In genomic region chr1:2275796-2276536, GRCh38 we compare ENCODE assay signal across 8 cellular contexts. TPM values are rescaled to one million over a fixed set of nuclear protein-coding genes. Genes with fewer than 3 reads are reported as not detected.
DNase-seq lines count a peak whose midpoint lies in the region; FAIRE-seq and TF ChIP-seq lines count a peak whose summit lies in the region.

No MANE protein-coding gene starts in this region.

- H3K36me3 ChIP-seq in breast epithelium (no peaks in the 10 kb centered on the region), mammary epithelial cell (ENCODE audit: insufficient read depth, low read length) (peaks cover 2% of the 10 kb centered on the region), bronchial epithelial cell (ENCODE audit: control insufficient read depth, insufficient read depth, low read length) (peaks cover 5% of the 10 kb centered on the region), mesodermal cell (ENCODE audit: control insufficient read depth, insufficient read depth, low read length) (peaks cover 48% of the 10 kb centered on the region), uterus (no peaks in the 10 kb centered on the region), HAP-1 (replicated peaks) (peaks cover 6% of the 10 kb centered on the region)

- H3K4me3 ChIP-seq in breast epithelium (peak overlapping the region in 1 of 3 donors; percentile 16), mammary epithelial cell (replicated peaks in 1 of 3; ENCODE audit: insufficient read depth in 1 of 3, low read depth in 2 of 3, low read length in 3 of 3) (no peak overlapping the region), bronchial epithelial cell (ENCODE audit: low read depth, low read length) (no peak overlapping the region), mesodermal cell (ENCODE audit: extremely low read depth, insufficient read depth, low read length, poor library complexity, severe bottlenecking) (no peak overlapping the region), uterus (no peak overlapping the region), HAP-1 (no peak overlapping the region)

- no TSS peak for BruUV-seq in mammary epithelial cell (replicated peaks; lab: Mats Ljungman, UMichigan)

- H3K27ac ChIP-seq in breast epithelium (peak overlapping the region; percentile 49 to 86), mammary epithelial cell (ENCODE audit: insufficient read depth, low read depth, low read length) (no peak overlapping the region), mesodermal cell (ENCODE audit: low read depth, low read length, severe bottlenecking) (peak overlapping the region; percentile 36), uterus (peak overlapping the region; percentile 58 to 71)

- no peaks in the 10 kb centered on the region for H4K20me1 ChIP-seq in mammary epithelial cell (ENCODE audit: insufficient read depth, low read length)

- H3K4me1 ChIP-seq in breast epithelium (peaks cover 37 to 45% of the 10 kb centered on the region in 2 donors), mammary epithelial cell (ENCODE audit: insufficient read depth, low read length) (peaks cover 32% of the 10 kb centered on the region), mesodermal cell (ENCODE audit: control insufficient read depth, insufficient read depth, low read length, poor library complexity, severe bottlenecking) (peaks cover 65% of the 10 kb centered on the region), uterus (peaks cover 4 to 71% of the 10 kb centered on the region in 2 donors), HAP-1 (peaks cover 16% of the 10 kb centered on the region)

- no peaks in the 10 kb centered on the region for H3K9me3 ChIP-seq in breast epithelium
- H3K9me3 ChIP-seq in mammary epithelial cell (replicated peaks; ENCODE audit: insufficient read depth, low read length), result no peaks in the 10 kb centered on the region
- H3K9me3 ChIP-seq in mesodermal cell (ENCODE audit: control insufficient read depth, low read length), result no peaks in the 10 kb centered on the region
- H3K9me3 ChIP-seq in uterus, result no peaks in the 10 kb centered on the region
- H3K9me3 ChIP-seq in HAP-1, result no peaks in the 10 kb centered on the region

- no peak for DNase-seq in breast epithelium (ENCODE audit: low spot score in 2 of 2)
- no peak for DNase-seq in mammary epithelial cell
- DNase-seq in bronchial epithelial cell (ENCODE audit: low read depth), result peak; percentile 22
- DNase-seq in uterus, result peak in 1 of 2 donors; percentile 29
- no peak for DNase-seq in NCI-H2227 (lab: John Stamatoyannopoulos, UW; ENCODE audit: unreplicated experiment)
- DNase-seq in SW480 (ENCODE audit: low spot score), result no peak
- no peak for DNase-seq in HAP-1 (ENCODE audit: low spot score in 2 of 2)

- in situ Hi-C loops in mammary epithelial cell (cut with MboI; ENCODE audit: low sequenced_read_pairs in 2 of 2) (no loop called here), HAP-1 (cut with MboI; ENCODE audit: low sequenced_read_pairs) (no loop called here)

- peaks cover 93% of the 10 kb centered on the region for H3K79me2 ChIP-seq in mammary epithelial cell (ENCODE audit: insufficient read depth, low read length)

- H3K27me3 ChIP-seq in breast epithelium (no peaks in the 10 kb centered on the region), mammary epithelial cell (ENCODE audit: insufficient read depth, low read length) (no peaks in the 10 kb centered on the region), bronchial epithelial cell (ENCODE audit: control insufficient read depth, insufficient read depth, low read length) (no peaks in the 10 kb centered on the region), uterus (no peaks in the 10 kb centered on the region), HAP-1 (ENCODE audit: low read depth) (no peaks in the 10 kb centered on the region)

- CTCF ChIA-PET in mammary epithelial cell (lab: Charles Lee; ENCODE audit: low non-redundant PET), result no interaction called here

- FAIRE-seq in bronchial epithelial cell (lab: Jason Lieb, UNC), result no peak

- intact Hi-C loops in breast epithelium (cut with DNase I; ENCODE audit: low total_unique reads) (no loop called here), mammary epithelial cell (cut with micrococcal nuclease) (no loop called here), uterus (cut with DNase I; ENCODE audit: low total_unique reads) (no loop called here)

- TF ChIP-seq CTCF in breast epithelium (IDR thresholded peaks at IDR 0.05), result no peak
- no peak for TF ChIP-seq CTCF in mammary epithelial cell (conservative IDR thresholded peaks at IDR 0.05 in 1 of 2, IDR thresholded peaks at IDR 0.05 in 1 of 2; ENCODE audit: extremely low read depth in 1 of 2, insufficient read depth in 1 of 2, low read depth in 1 of 2, low read length in 2 of 2)
- peak; percentile 13 for TF ChIP-seq CTCF in bronchial epithelial cell (IDR thresholded peaks at IDR 0.05; ENCODE audit: insufficient read depth, low read length, severe bottlenecking)
- TF ChIP-seq CTCF in uterus (IDR thresholded peaks at IDR 0.05), result no peak

- WGBS in mammary epithelial cell (ENCODE audit: low coverage, missing lambda C conversion rate), result 45% methylated on average over 8 of the region's 14 CpGs
- 70 to 80% methylated on average over 8 to 13 of the region's 14 CpGs for WGBS in mesodermal cell (ENCODE audit: insufficient coverage in 2 of 2), 2 experiments

- dilution Hi-C loops in mammary epithelial cell (cut with HindIII; ENCODE audit: low sequenced_read_pairs), result no loop called here

- H3K9ac ChIP-seq in mammary epithelial cell (ENCODE audit: insufficient read depth, low read length), result no peak overlapping the region

- H3K4me2 ChIP-seq in mammary epithelial cell (ENCODE audit: insufficient read depth, low read depth, low read length), result no peak overlapping the region

- no peak overlapping the region for H2AFZ ChIP-seq in mammary epithelial cell (ENCODE audit: low read depth, low read length)

- TF ChIP-seq POLR2A in breast epithelium (IDR thresholded peaks at IDR 0.05), result no peak
- TF ChIP-seq POLR2A in uterus (IDR thresholded peaks at IDR 0.05), result no peak

RNA-seq across cellular contexts. Expression of gene SKI, which starts 47.8 kb away (rescaled TPM):
- total RNA-seq in breast epithelium (10 to 100 TPM; 22.1 to 33.8 (median 26.7) TPM), mammary epithelial cell (10 to 100 TPM; 27.2 to 47.8 TPM), bronchial epithelial cell (8.4 and 9.2 TPM in 2 replicates), uterus (100 to 1,000 TPM in 1 of 4 donors, 10 to 100 TPM in 3; 22.8 to 148 (median 34.9) TPM)
- polyA plus RNA-seq in mammary epithelial cell, result 10.5 TPM
- polyA minus RNA-seq in mammary epithelial cell, result 34.8 TPM
- 38.8 TPM for polyA plus RNA-seq in mesodermal cell (2013, experiment 1 of 2)
- polyA plus RNA-seq in mesodermal cell (2013, experiment 2 of 2), result 30.8 TPM
